In genomic region chr15:85750807-85751730, GRCh38 we compare ENCODE assay signal across 2 cellular contexts.
TF ChIP-seq lines count a peak whose summit lies in the region.

No MANE protein-coding gene starts in this region.

TF ChIP-seq in HCT116, 20 proteins besides CTCF, POLR2A, EP300 and RAD21 (continued from another document):
- TF ChIP-seq YY1 (IDR thresholded peaks at IDR 0.05; ENCODE audit: extremely low read depth, insufficient replicate concordance, low read depth, low read length) (no peak), EGR1 (IDR thresholded peaks at IDR 0.05; ENCODE audit: low read depth) (no peak), MAX (IDR thresholded peaks at IDR 0.05) (no peak), ATF3 (IDR thresholded peaks at IDR 0.05) (no peak), ZNF274 (IDR thresholded peaks at IDR 0.05; ENCODE audit: low read depth, low read length) (no peak), ZFX (IDR thresholded peaks at IDR 0.05) (no peak), REST (IDR thresholded peaks at IDR 0.05; ENCODE audit: low read depth) (no peak), EZH2phosphoT487 (IDR thresholded peaks at IDR 0.05; ENCODE audit: borderline replicate concordance) (no peak), ELF1 (IDR thresholded peaks at IDR 0.05; ENCODE audit: borderline replicate concordance, low read depth) (no peak), SIN3A (IDR thresholded peaks at IDR 0.05; ENCODE audit: low read depth) (no peak), CEBPB (IDR thresholded peaks at IDR 0.05; ENCODE audit: low read depth) (no peak), POLR2AphosphoS5 (IDR thresholded peaks at IDR 0.05; ENCODE audit: low read depth, low read length) (no peak)

TF ChIP-seq in GM12878, 131 proteins besides CTCF, POLR2A, EP300 and RAD21:
- TF ChIP-seq USF2 (IDR thresholded peaks at IDR 0.05; ENCODE audit: borderline replicate concordance, low read depth, low read length) (no peak), PAX8 (IDR thresholded peaks at IDR 0.05) (no peak), POLR2AphosphoS2 (IDR thresholded peaks at IDR 0.05; ENCODE audit: low read depth, low read length) (0 out of 2 replicates have a peak, but pooled peaks have one; percentile 12), EZH2 (IDR thresholded peaks at IDR 0.05; ENCODE audit: borderline replicate concordance, control insufficient read depth, low read depth, low read length) (no peak), KAT2A (conservative IDR thresholded peaks at IDR 0.05; ENCODE audit: control insufficient read depth, low read depth, low read length) (no peak)
